Comparison of ENCODE assay signal across 8 cellular contexts in the genomic region with DNA sequence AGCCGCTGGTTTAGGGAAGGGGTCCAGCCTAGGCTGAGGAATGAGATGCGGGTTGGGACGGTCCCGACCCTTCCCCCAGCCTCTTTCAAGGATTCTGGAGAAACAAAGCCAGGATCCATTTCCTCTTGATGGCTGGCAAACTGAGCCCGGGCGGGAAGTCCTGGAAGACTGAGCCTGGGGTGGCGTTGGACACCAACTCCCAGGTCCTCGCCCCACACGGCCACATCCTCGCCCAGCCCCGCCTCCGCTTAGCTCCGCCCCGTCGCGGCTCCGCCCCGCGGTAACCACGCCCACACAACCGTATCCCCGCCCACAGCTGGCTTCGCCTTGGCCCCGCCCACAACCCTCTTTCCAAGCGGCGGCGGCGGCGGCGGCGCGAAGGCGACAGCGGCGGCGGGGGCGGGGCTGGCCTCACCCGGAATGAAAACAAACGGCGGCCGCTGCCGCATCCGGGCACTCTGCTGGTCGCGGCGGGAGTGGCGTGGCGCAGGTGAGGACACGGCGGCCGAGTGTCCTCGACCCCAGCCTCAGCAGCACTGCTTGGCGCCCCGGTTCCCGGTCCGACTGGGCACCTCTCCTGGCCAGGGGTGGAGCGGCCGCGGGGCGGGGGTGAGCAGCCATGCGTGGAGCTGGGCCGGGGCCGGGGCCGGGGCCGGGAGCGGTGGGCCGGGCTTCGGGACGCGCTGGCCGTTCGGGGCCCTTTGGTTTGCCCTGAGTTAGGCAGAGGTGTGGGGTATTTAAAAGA. TPM values are rescaled to one million over a fixed set of nuclear protein-coding genes. Genes with fewer than 3 reads are reported as not detected.
DNase-seq lines count a peak whose midpoint lies in the region; ATAC-seq and TF ChIP-seq lines count a peak whose summit lies in the region.

A gene with protein sequence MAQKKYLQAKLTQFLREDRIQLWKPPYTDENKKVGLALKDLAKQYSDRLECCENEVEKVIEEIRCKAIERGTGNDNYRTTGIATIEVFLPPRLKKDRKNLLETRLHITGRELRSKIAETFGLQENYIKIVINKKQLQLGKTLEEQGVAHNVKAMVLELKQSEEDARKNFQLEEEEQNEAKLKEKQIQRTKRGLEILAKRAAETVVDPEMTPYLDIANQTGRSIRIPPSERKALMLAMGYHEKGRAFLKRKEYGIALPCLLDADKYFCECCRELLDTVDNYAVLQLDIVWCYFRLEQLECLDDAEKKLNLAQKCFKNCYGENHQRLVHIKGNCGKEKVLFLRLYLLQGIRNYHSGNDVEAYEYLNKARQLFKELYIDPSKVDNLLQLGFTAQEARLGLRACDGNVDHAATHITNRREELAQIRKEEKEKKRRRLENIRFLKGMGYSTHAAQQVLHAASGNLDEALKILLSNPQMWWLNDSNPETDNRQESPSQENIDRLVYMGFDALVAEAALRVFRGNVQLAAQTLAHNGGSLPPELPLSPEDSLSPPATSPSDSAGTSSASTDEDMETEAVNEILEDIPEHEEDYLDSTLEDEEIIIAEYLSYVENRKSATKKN (plus strand): TSS at position 456 of the 745 bp plus-strand sequence. CDS start 3,538 bp downstream, outside the sequence.

- peak within 1 kb of the TSS; percentile 85 for H3K4me2 ChIP-seq in PC-9

- TF ChIP-seq CTCF in PC-9 (conservative IDR thresholded peaks at IDR 0.05) = no peak

- H3F3A ChIP-seq in PC-9 (ENCODE audit: insufficient read depth, low read depth) = peaks cover 16% of the 10 kb centered on the region; the same call in 1 of the 2 replicates

- WGBS in esophagus, 2 donors = 3 to 5% methylated on average over 45 to 72 of the region's 72 CpGs

- ATAC-seq in GM21390 (IDR thresholded peaks at IDR 0.05; ENCODE audit: unreplicated experiment) = peak; percentile 55

- H3K4me3 ChIP-seq in PC-9 = peak within 1 kb of the TSS; percentile 87
- H3K4me3 ChIP-seq in esophagus (ENCODE audit: low read depth in 1 of 2, low read length in 2 of 2) = peak within 1 kb of the TSS; percentile 94
- H3K4me3 ChIP-seq in mucosa of stomach (ENCODE audit: low read length) = peak within 1 kb of the TSS; percentile 57

- POLR2A ChIA-PET in PC-9 (lab: Charles Lee; ENCODE audit: unreplicated experiment) = interaction anchor here (0.7 to 0.8 kb wide), 3 partner anchors 413 to 1369 kb away, joined by 3 to 9 read pairs (median 4); a partner anchor contains a TSS

- H3K9me3 ChIP-seq in PC-9 (ENCODE audit: insufficient read depth, low read depth) (no peaks in the 10 kb centered on the region), esophagus (ENCODE audit: control insufficient read depth in 2 of 2, insufficient read depth in 1 of 2, low read depth in 1 of 2, low read length in 1 of 2) (no peaks in the 10 kb centered on the region), mucosa of stomach (ENCODE audit: control insufficient read depth, low read length) (no peaks in the 10 kb centered on the region)

- peaks cover 15% of the 10 kb centered on the region; the same call in 1 of the 2 replicates for H3K36me3 ChIP-seq in PC-9 (ENCODE audit: low read depth)
- H3K36me3 ChIP-seq in esophagus (ENCODE audit: control insufficient read depth in 2 of 2, insufficient read depth in 2 of 2, low read length in 1 of 2) = peaks cover 0 to 5% of the 10 kb centered on the region in 2 donors
- H3K36me3 ChIP-seq in mucosa of stomach (ENCODE audit: control insufficient read depth, insufficient read depth, low read length) = no peaks in the 10 kb centered on the region

- DNase-seq in COR-L47 (lab: John Stamatoyannopoulos, UW) (peak; percentile 81), HuH-7.5 (ENCODE audit: low spot score) (peak; percentile 67), PC-9 (peak; percentile 72 to 97)
- peak; percentile 98 for DNase-seq in activated T-cell treated with anti-CD3 and anti-CD28 coated beads, Interleukin-2, amount 50 U/mL, for 48 hours
- DNase-seq in stimulated activated CD8-positive, alpha-beta memory T cell treated with anti-CD3 and anti-CD28 coated beads, Interleukin-4, amount 100 ng/mL, for 48 hours = peak; percentile 97

- CTCF ChIA-PET in PC-9 (lab: Charles Lee) = interaction anchor here (0.6 kb wide), 1 partner anchor 749 kb away, joined by 4 read pairs; no protein-coding TSS in a partner anchor

- H3K27ac ChIP-seq in PC-9 (0 out of 2 replicates have a peak within 1 kb of the TSS, but pooled peaks have one; percentile 4), esophagus (ENCODE audit: low read depth in 2 of 2, low read length in 1 of 2) (peak within 1 kb of the TSS; percentile 85 to 86)

- peak within 1 kb of the TSS; percentile 75 for H2AFZ ChIP-seq in PC-9

- peak within 1 kb of the TSS; percentile 76 for H3K9ac ChIP-seq in mucosa of stomach (ENCODE audit: low read length)

- H3K27me3 ChIP-seq in PC-9 (ENCODE audit: insufficient read depth, low read depth) (no peaks in the 10 kb centered on the region), esophagus (ENCODE audit: control insufficient read depth in 1 of 2, insufficient read depth in 2 of 2, low read length in 2 of 2) (no peaks in the 10 kb centered on the region), mucosa of stomach (ENCODE audit: control insufficient read depth, insufficient read depth, low read length) (no peaks in the 10 kb centered on the region)

- H3K4me1 ChIP-seq in PC-9 (replicated peaks; ENCODE audit: insufficient read depth) (peaks cover 25% of the 10 kb centered on the region), esophagus (ENCODE audit: control insufficient read depth in 2 of 2, insufficient read depth in 2 of 2, low read length in 1 of 2) (peaks cover 0 to 3% of the 10 kb centered on the region in 2 donors), mucosa of stomach (ENCODE audit: control insufficient read depth, insufficient read depth, low read length) (peaks cover 25% of the 10 kb centered on the region)

- intact Hi-C loops in PC-9 (cut with micrococcal nuclease; ENCODE audit: unreplicated experiment) = no loop called here

- H3K79me2 ChIP-seq in PC-9 (ENCODE audit: low read depth) = peaks cover 22% of the 10 kb centered on the region

- H3K9me2 ChIP-seq in PC-9 (ENCODE audit: insufficient read depth) = no peaks in the 10 kb centered on the region

- no TSS peak for BruUV-seq in PC-9 (replicated peaks; lab: Mats Ljungman, UMichigan)

- peaks cover 20% of the 10 kb centered on the region; the same call in 1 of the 2 replicates for H4K20me1 ChIP-seq in PC-9 (ENCODE audit: insufficient read depth)

RNA-seq across cellular contexts. Expression of the gene that starts here (rescaled TPM):
- total RNA-seq in PC-9 (2021) = 63.8 and 80.6 TPM in 2 replicates
- 10 to 100 TPM; 12.1 to 15.5 TPM for polyA plus RNA-seq in esophagus

Comparison
In these comparisons a context has a peak if more than half of its experiments do, and no peak if none do; other contexts are left out.
1. Peak in every context shown above with its lines: DNase-seq, ATAC-seq, H3K4me3 ChIP-seq and H3K27ac ChIP-seq.